In the genomic region with DNA sequence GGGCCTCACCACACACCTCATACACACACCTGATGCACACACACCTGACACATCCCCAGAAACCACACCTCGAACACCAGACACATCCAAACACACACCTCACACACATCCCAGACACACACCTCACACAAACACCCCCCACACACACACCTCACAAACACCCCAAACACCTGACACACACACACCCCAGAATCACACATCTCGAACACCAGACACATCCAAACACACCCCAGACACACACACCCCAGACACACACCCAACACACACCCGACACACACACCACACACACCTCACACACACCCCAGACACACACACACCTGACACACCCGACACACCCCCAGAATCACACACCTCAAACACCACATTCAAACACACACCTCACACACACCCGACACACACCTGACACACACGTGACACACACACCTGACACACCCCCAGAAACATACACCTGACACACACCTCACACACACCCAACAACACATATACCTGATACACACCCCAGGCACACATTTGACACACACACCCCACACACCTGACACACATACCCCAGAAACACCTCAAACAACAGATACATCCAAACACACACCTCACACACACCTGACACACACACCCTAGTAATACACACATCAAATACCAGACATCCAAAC, we compare ENCODE assay signal across 19 cellular contexts. TPM values are rescaled to one million over a fixed set of nuclear protein-coding genes. Genes with fewer than 3 reads are reported as not detected.
"Had no signal": no experiment of that assay in that cellular context is flagged by ENCODE, and none has a peak within 500 bp of the region (broad histone marks: within the 10 kb centered on the region; RNA-seq: fewer than 3 reads in every experiment).

No MANE protein-coding gene starts in this region.

- H3K4me3 Mint-ChIP-seq: activated CD8-positive, alpha-beta memory T cell treated with anti-CD3 and anti-CD28 coated beads, Interleukin-2, amount 10 ng/mL, durations not matched to agents 7 days and 5 days; activated naive CD8-positive, alpha-beta T cell treated with anti-CD3 and anti-CD28 coated beads, Interleukin-2, amount 10 ng/mL, durations not matched to agents 7 days and 5 days; stimulated activated effector memory CD8-positive, alpha-beta T cell treated with anti-CD3 and anti-CD28 coated beads, Interleukin-12 subunit alpha, Interleukin-12 subunit beta, amount 100 ng/mL, for 72 hours had no signal

- H3K36me3 ChIP-seq: colonic mucosa, gastrocnemius medialis, neutrophil, stomach, upper lobe of right lung had no signal

- DNase-seq: colonic mucosa, gastrocnemius medialis had no signal

- H3K36me3 Mint-ChIP-seq: activated CD8-positive, alpha-beta memory T cell treated with anti-CD3 and anti-CD28 coated beads, Interleukin-2, amount 10 ng/mL, durations not matched to agents 7 days and 5 days; activated naive CD8-positive, alpha-beta T cell treated with anti-CD3 and anti-CD28 coated beads, Interleukin-2, amount 10 ng/mL, durations not matched to agents 7 days and 5 days; naive thymus-derived CD8-positive, alpha-beta T cell; stimulated activated effector memory CD8-positive, alpha-beta T cell treated with anti-CD3 and anti-CD28 coated beads, Interleukin-12 subunit alpha, Interleukin-12 subunit beta, amount 100 ng/mL, for 72 hours had no signal

- H3K4me1 Mint-ChIP-seq: brain had no signal

- H2AFZ ChIP-seq: parathyroid adenoma had no signal

- H3K79me2 ChIP-seq: parathyroid adenoma had no signal

- H3K9me3 Mint-ChIP-seq: activated B cell treated with CpG ODN at 0.5 μM for 24 hours; activated CD4-positive, alpha-beta memory T cell treated with anti-CD3 and anti-CD28 coated beads, Interleukin-2, amount 10 ng/mL, durations not matched to agents 7 days and 5 days; activated naive CD8-positive, alpha-beta T cell treated with anti-CD3 and anti-CD28 coated beads, Interleukin-2, amount 10 ng/mL, durations not matched to agents 7 days and 5 days; stimulated activated effector memory CD8-positive, alpha-beta T cell treated with anti-CD3 and anti-CD28 coated beads, Interleukin-12 subunit alpha, Interleukin-12 subunit beta, amount 100 ng/mL, for 72 hours had no signal

- H3K27ac Mint-ChIP-seq: activated B cell treated with CpG ODN at 0.5 μM for 24 hours; activated CD4-positive, alpha-beta memory T cell treated with anti-CD3 and anti-CD28 coated beads, Interleukin-2, amount 10 ng/mL, durations not matched to agents 7 days and 5 days; activated naive CD8-positive, alpha-beta T cell treated with anti-CD3 and anti-CD28 coated beads, Interleukin-2, amount 10 ng/mL, durations not matched to agents 7 days and 5 days; brain; stimulated activated effector memory CD8-positive, alpha-beta T cell treated with anti-CD3 and anti-CD28 coated beads, Interleukin-12 subunit alpha, Interleukin-12 subunit beta, amount 100 ng/mL, for 72 hours had no signal

- ATAC-seq: gastrocnemius medialis, sciatic nerve had no signal

- H3K9me3 ChIP-seq: colonic mucosa, gastrocnemius medialis, neutrophil, stomach, testis, upper lobe of right lung had no signal

- H3K4me3 ChIP-seq: gastrocnemius medialis, smooth muscle cell, upper lobe of right lung had no signal

- H3K9ac ChIP-seq: parathyroid adenoma had no signal

- H3K4me1 ChIP-seq: colonic mucosa, parathyroid adenoma had no signal

- H3K27ac ChIP-seq: colonic mucosa, gastrocnemius medialis, neutrophil, parathyroid adenoma, testis, upper lobe of right lung had no signal

- H3K4me2 ChIP-seq: smooth muscle cell had no signal

RNA-seq across cellular contexts. Expression of a gene that starts 0.5 kb away (rescaled TPM):
- total RNA-seq: activated B cell treated with CpG ODN at 0.5 μM for 24 hours; activated CD4-positive, alpha-beta memory T cell treated with anti-CD3 and anti-CD28 coated beads, Interleukin-2, amount 10 ng/mL, durations not matched to agents 7 days and 5 days; activated CD8-positive, alpha-beta memory T cell treated with anti-CD3 and anti-CD28 coated beads, Interleukin-2, amount 10 ng/mL, durations not matched to agents 7 days and 5 days; esophagus mucosa; gastrocnemius medialis; liver; upper lobe of right lung had no signal

RNA-seq across cellular contexts. Expression of a gene that starts 10.0 kb away (rescaled TPM):
- total RNA-seq: activated B cell treated with CpG ODN at 0.5 μM for 24 hours; activated CD4-positive, alpha-beta memory T cell treated with anti-CD3 and anti-CD28 coated beads, Interleukin-2, amount 10 ng/mL, durations not matched to agents 7 days and 5 days; activated CD8-positive, alpha-beta memory T cell treated with anti-CD3 and anti-CD28 coated beads, Interleukin-2, amount 10 ng/mL, durations not matched to agents 7 days and 5 days; activated naive CD8-positive, alpha-beta T cell treated with anti-CD3 and anti-CD28 coated beads, Interleukin-2, amount 10 ng/mL, durations not matched to agents 7 days and 5 days; esophagus mucosa; kidney epithelial cell; naive thymus-derived CD8-positive, alpha-beta T cell; smooth muscle cell; upper lobe of right lung had no signal
- polyA plus RNA-seq: stomach had no signal
